In genomic region chr7:142739927-142740492, GRCh38 we compare ENCODE assay signal across 1 cellular context.
TF ChIP-seq lines count a peak whose summit lies in the region.

No MANE protein-coding gene starts in this region.

TF ChIP-seq in K562, 482 proteins besides CTCF, POLR2A, EP300 and RAD21 (continued from another document):
- TF ChIP-seq PBX2 (CRISPR knock-in tag; IDR thresholded peaks at IDR 0.05; ENCODE audit: low read depth) (no peak), PBX2 (tag; conservative IDR thresholded peaks at IDR 0.05; ENCODE audit: low read depth) (no peak)
